ENCODE assay signal across 1 cellular context in genomic region chr3:45409921-45410320, GRCh38.
TF ChIP-seq lines count a peak whose summit lies in the region.

No MANE protein-coding gene starts in this region.

TF ChIP-seq in SK-N-SH treated with all-trans-retinoic acid at 6 μM for 48 hours, 23 proteins besides CTCF, POLR2A, EP300 and RAD21 (continued from another document):
- TF ChIP-seq TSHZ2 (CRISPR knock-in tag; IDR thresholded peaks at IDR 0.05) = no peak
